1 cellular context compared by ENCODE assay signal in genomic region chr20:25453035-25453810, GRCh38.
TF ChIP-seq lines count a peak whose summit lies in the region.

No MANE protein-coding gene starts in this region.

TF ChIP-seq in IMR-90, 13 proteins besides CTCF, POLR2A, EP300 and RAD21 (continued from another document):
- TF ChIP-seq, protein P1, sequence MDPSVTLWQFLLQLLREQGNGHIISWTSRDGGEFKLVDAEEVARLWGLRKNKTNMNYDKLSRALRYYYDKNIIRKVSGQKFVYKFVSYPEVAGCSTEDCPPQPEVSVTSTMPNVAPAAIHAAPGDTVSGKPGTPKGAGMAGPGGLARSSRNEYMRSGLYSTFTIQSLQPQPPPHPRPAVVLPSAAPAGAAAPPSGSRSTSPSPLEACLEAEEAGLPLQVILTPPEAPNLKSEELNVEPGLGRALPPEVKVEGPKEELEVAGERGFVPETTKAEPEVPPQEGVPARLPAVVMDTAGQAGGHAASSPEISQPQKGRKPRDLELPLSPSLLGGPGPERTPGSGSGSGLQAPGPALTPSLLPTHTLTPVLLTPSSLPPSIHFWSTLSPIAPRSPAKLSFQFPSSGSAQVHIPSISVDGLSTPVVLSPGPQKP (IDR thresholded peaks at IDR 0.05; ENCODE audit: borderline replicate concordance, low read depth, low read length) = no peak
- TF ChIP-seq MAFK (IDR thresholded peaks at IDR 0.05; ENCODE audit: low read depth, low read length) = no peak
- TF ChIP-seq MXI1 (IDR thresholded peaks at IDR 0.05; ENCODE audit: borderline replicate concordance, low read depth, low read length) = no peak
- no peak for TF ChIP-seq NFE2L2 (IDR thresholded peaks at IDR 0.05; ENCODE audit: low read depth, low read length)
- no peak for TF ChIP-seq RFX5 (IDR thresholded peaks at IDR 0.05; ENCODE audit: low read depth, low read length)
- no peak for TF ChIP-seq RCOR1 (IDR thresholded peaks at IDR 0.05; ENCODE audit: insufficient replicate concordance, low read length)
- TF ChIP-seq CEBPB (IDR thresholded peaks at IDR 0.05; ENCODE audit: low read depth, low read length) = no peak
- TF ChIP-seq CHD1 (IDR thresholded peaks at IDR 0.05; ENCODE audit: low read depth, low read length) = no peak
- no peak for TF ChIP-seq MAZ (IDR thresholded peaks at IDR 0.05; ENCODE audit: borderline replicate concordance, low read depth, low read length)
